ENCODE assay signal across 23 cellular contexts in genomic region chr3:66338927-66339326, GRCh38.
DNase-seq lines count a peak whose midpoint lies in the region; ATAC-seq and TF ChIP-seq lines count a peak whose summit lies in the region.
"Had no signal": no experiment of that assay in that cellular context is flagged by ENCODE, and none has a peak within 500 bp of the region (broad histone marks: within the 10 kb centered on the region; RNA-seq: fewer than 3 reads in every experiment).

No MANE protein-coding gene starts in this region.

- no peaks in the 10 kb centered on the region for H3K9me3 Mint-ChIP-seq in MCF 10A (ENCODE audit: unreplicated experiment)
- H3K9me3 Mint-ChIP-seq: activated T-cell treated with anti-CD3 and anti-CD28 coated beads, Interleukin-2, amount 50 U/mL, for 72 hours; dendritic cell treated with granulocyte-macrophage colony-stimulating factor and Interleukin-4, amounts not matched to agents 40 ng/mL and 50 ng/mL, for 4 days; H9; memory B cell; stimulated activated memory B cell treated with anti-CD40 and anti-IgM and Interleukin-4, amounts not matched to agents 10 μg/mL and 1 μg/mL and 100 μg/mL, for 72 hours had no signal

- H3K36me3 Mint-ChIP-seq in MCF 10A (ENCODE audit: insufficient read depth, unreplicated experiment), result no peaks in the 10 kb centered on the region

- H3K4me3 ChIP-seq in choroid plexus epithelial cell (ENCODE audit: low read depth, low read length), result no peak overlapping the region
- H3K4me3 ChIP-seq in foreskin fibroblast (ENCODE audit: low read depth in 1 of 2, low read length in 2 of 2), result no peak overlapping the region
- H3K4me3 ChIP-seq: smooth muscle cell, vagina had no signal

- no peak overlapping the region for H3K27ac Mint-ChIP-seq in MCF 10A (ENCODE audit: low read depth, unreplicated experiment)
- H3K27ac Mint-ChIP-seq: activated CD4-positive, alpha-beta T cell treated with anti-CD3 and anti-CD28 coated beads for 36 hours; activated naive CD8-positive, alpha-beta T cell; activated T-cell treated with anti-CD3 and anti-CD28 coated beads, Interleukin-2, amount 50 U/mL, for 72 hours; CD4-positive, CD25-positive, alpha-beta regulatory T cell; dendritic cell treated with granulocyte-macrophage colony-stimulating factor and Interleukin-4, amounts not matched to agents 40 ng/mL and 50 ng/mL, for 4 days; H9; memory B cell; stimulated activated memory B cell treated with anti-CD40 and anti-IgM and Interleukin-4, amounts not matched to agents 10 μg/mL and 1 μg/mL and 100 μg/mL, for 72 hours had no signal

- H3K27me3 Mint-ChIP-seq in MCF 10A (ENCODE audit: insufficient read depth, unreplicated experiment), result no peaks in the 10 kb centered on the region
- H3K27me3 Mint-ChIP-seq: activated CD4-positive, alpha-beta T cell treated with anti-CD3 and anti-CD28 coated beads for 36 hours; activated naive CD8-positive, alpha-beta T cell; CD4-positive, CD25-positive, alpha-beta regulatory T cell; dendritic cell treated with granulocyte-macrophage colony-stimulating factor and Interleukin-4, amounts not matched to agents 40 ng/mL and 50 ng/mL, for 4 days; memory B cell; stimulated activated memory B cell treated with anti-CD40 and anti-IgM and Interleukin-4, amounts not matched to agents 10 μg/mL and 1 μg/mL and 100 μg/mL, for 72 hours had no signal

- TF ChIP-seq CTCF in choroid plexus epithelial cell (conservative IDR thresholded peaks at IDR 0.05; ENCODE audit: low read depth, low read length) (no peak), foreskin fibroblast (IDR thresholded peaks at IDR 0.05; ENCODE audit: low read depth, low read length) (no peak), MCF 10A (IDR thresholded peaks at IDR 0.05; ENCODE audit: unreplicated experiment) (no peak)

- peak; percentile 61 for DNase-seq in COLO829 (ENCODE audit: low spot score)
- DNase-seq in M059J (ENCODE audit: low read depth), result peak; percentile 58
- DNase-seq in choroid plexus epithelial cell (ENCODE audit: low read depth), result peak; percentile 26
- DNase-seq in foreskin fibroblast, result peak; percentile 71 to 89
- DNase-seq in MCF 10A (ENCODE audit: unreplicated experiment), result no peak
- no peak for DNase-seq in central memory CD4-positive, alpha-beta T cell
- DNase-seq in CD1c-positive myeloid dendritic cell (ENCODE audit: extremely low spot score), result no peak
- no peak for DNase-seq in Right ventricle myocardium inferior (ENCODE audit: missing footprints)
- DNase-seq: ACHN; activated CD4-positive, alpha-beta T cell treated with anti-CD3 and anti-CD28 coated beads for 36 hours; activated T-cell treated with anti-CD3 and anti-CD28 coated beads, Interleukin-2, amount 50 U/mL, for 72 hours; CD4-positive, CD25-positive, alpha-beta regulatory T cell; H9; NCI-H1930; NCI-H2227 treated with DMSO at 0.1 percent for 48 hours; NCI-H774; SHP77 had no signal

- no peaks in the 10 kb centered on the region for H3K4me1 Mint-ChIP-seq in MCF 10A (ENCODE audit: insufficient read depth, unreplicated experiment)

- no TSS peak for BruUV-seq in MCF 10A (replicated peaks; lab: Mats Ljungman, UMichigan)

- POLR2A ChIA-PET in MCF 10A (lab: Yijun Ruan, JAX), result interaction anchor here (0.7 kb wide), 1 partner anchor 25 kb away, joined by 3 read pairs; no protein-coding TSS in a partner anchor

- intact Hi-C loops in MCF 10A (cut with micrococcal nuclease), result no loop called here
- intact Hi-C loops in Right ventricle myocardium inferior (cut with DNase I), result no loop called here

- H3K4me3 Mint-ChIP-seq in MCF 10A (ENCODE audit: unreplicated experiment), result no peak overlapping the region
- H3K4me3 Mint-ChIP-seq: activated CD4-positive, alpha-beta T cell treated with anti-CD3 and anti-CD28 coated beads for 36 hours; activated naive CD8-positive, alpha-beta T cell; activated T-cell treated with anti-CD3 and anti-CD28 coated beads, Interleukin-2, amount 50 U/mL, for 72 hours; CD4-positive, CD25-positive, alpha-beta regulatory T cell; dendritic cell treated with granulocyte-macrophage colony-stimulating factor and Interleukin-4, amounts not matched to agents 40 ng/mL and 50 ng/mL, for 4 days; H9; memory B cell; stimulated activated memory B cell treated with anti-CD40 and anti-IgM and Interleukin-4, amounts not matched to agents 10 μg/mL and 1 μg/mL and 100 μg/mL, for 72 hours had no signal

- no peak for ATAC-seq in Right ventricle myocardium inferior
- ATAC-seq: activated CD4-positive, alpha-beta T cell treated with anti-CD3 and anti-CD28 coated beads for 36 hours; activated T-cell treated with anti-CD3 and anti-CD28 coated beads, Interleukin-2, amount 50 U/mL, for 72 hours; stimulated activated memory B cell treated with anti-CD40 and anti-IgM and Interleukin-4, amounts not matched to agents 10 μg/mL and 1 μg/mL and 100 μg/mL, for 72 hours had no signal

- CTCF ChIA-PET in MCF 10A (lab: Yijun Ruan, JAX), result no interaction called here

Comparison
In these comparisons a context has a peak if more than half of its experiments do, and no peak if none do; other contexts are left out.
1. DNase-seq: peak in COLO829 (single experiment), M059J (single experiment), choroid plexus epithelial cell (single experiment) and foreskin fibroblast (2 of 2); none in MCF 10A (single experiment), central memory CD4-positive, alpha-beta T cell (single experiment), CD1c-positive myeloid dendritic cell (single experiment) and Right ventricle myocardium inferior (single experiment).